22 cellular contexts compared by ENCODE assay signal in the genomic region with DNA sequence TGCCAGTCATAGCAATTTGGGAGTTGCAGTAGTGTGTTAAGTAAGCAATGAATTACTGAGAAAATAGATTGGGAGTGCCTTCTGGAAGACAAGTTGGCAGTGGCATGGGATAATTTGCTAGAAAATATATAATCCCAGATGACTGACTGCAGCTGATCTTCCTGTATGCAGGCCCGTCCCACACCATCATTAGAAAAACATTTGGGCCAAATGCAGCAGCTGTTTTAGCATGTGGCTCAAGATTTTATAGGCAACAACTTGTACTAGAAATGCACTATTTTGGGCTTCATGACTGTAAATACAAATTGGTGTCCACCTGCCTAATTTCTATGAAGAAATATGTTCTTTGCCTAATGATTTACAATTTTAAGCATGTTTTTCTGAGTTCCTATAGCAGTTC. TPM values are rescaled to one million over a fixed set of nuclear protein-coding genes. Genes with fewer than 3 reads are reported as not detected.
"Had no signal": no experiment of that assay in that cellular context is flagged by ENCODE, and none has a peak within 500 bp of the region (broad histone marks: within the 10 kb centered on the region; RNA-seq: fewer than 3 reads in every experiment).

No MANE protein-coding gene starts in this region.

- H3K4me3 ChIP-seq: hepatocyte, left ventricle myocardium inferior, prostate gland, suprapubic skin had no signal

- DNase-seq: activated CD4-positive, alpha-beta T cell treated with anti-CD3 and anti-CD28 coated beads for 48 hours; activated CD8-positive, alpha-beta T cell treated with anti-CD3 and anti-CD28 coated beads, Interleukin-2, amount 10 ng/mL, durations not matched to agents 7 days and 5 days; activated naive CD4-positive, alpha-beta T cell treated with anti-CD3 and anti-CD28 coated beads for 36 hours; activated naive CD8-positive, alpha-beta T cell treated with anti-CD3 and anti-CD28 coated beads, Interleukin-2, amount 50 U/mL, for 24 hours; aorta; dermis blood vessel endothelial cell; effector memory CD8-positive, alpha-beta T cell; kidney; left ventricle myocardium inferior; right cardiac atrium; stimulated activated naive CD8-positive, alpha-beta T cell treated with anti-CD3 and anti-CD28 coated beads, Interleukin-15, Interleukin-2, amounts not matched to agents 100 U/mL and 50 U/mL, for 24 hours; T-helper 2 cell had no signal

- H3K36me3 Mint-ChIP-seq: natural killer cell treated with Interleukin-12 subunit alpha and Interleukin-12 subunit beta and Interleukin-15 and Interleukin-18, amount 100 ng/mL, for 72 hours; WTC11 had no signal

- H3K9me3 Mint-ChIP-seq: activated naive CD4-positive, alpha-beta T cell treated with anti-CD3 and anti-CD28 coated beads for 36 hours; activated naive CD8-positive, alpha-beta T cell treated with anti-CD3 and anti-CD28 coated beads, Interleukin-2, amount 50 U/mL, for 24 hours; natural killer cell treated with Interleukin-12 subunit alpha and Interleukin-12 subunit beta and Interleukin-15 and Interleukin-18, amount 100 ng/mL, for 72 hours; WTC11 had no signal

- H3K27ac Mint-ChIP-seq: activated CD8-positive, alpha-beta T cell treated with anti-CD3 and anti-CD28 coated beads, Interleukin-2, amount 10 ng/mL, durations not matched to agents 7 days and 5 days; activated naive CD4-positive, alpha-beta T cell treated with anti-CD3 and anti-CD28 coated beads for 36 hours; activated naive CD8-positive, alpha-beta T cell treated with anti-CD3 and anti-CD28 coated beads, Interleukin-2, amount 50 U/mL, for 24 hours; effector memory CD8-positive, alpha-beta T cell; memory B cell; natural killer cell treated with Interleukin-12 subunit alpha and Interleukin-12 subunit beta and Interleukin-15 and Interleukin-18, amount 100 ng/mL, for 72 hours; WTC11 had no signal

- ATAC-seq: activated CD8-positive, alpha-beta T cell treated with anti-CD3 and anti-CD28 coated beads, Interleukin-2, amount 10 ng/mL, durations not matched to agents 7 days and 5 days; activated naive CD8-positive, alpha-beta T cell treated with anti-CD3 and anti-CD28 coated beads, Interleukin-2, amount 50 U/mL, for 24 hours; effector memory CD8-positive, alpha-beta T cell; natural killer cell treated with Interleukin-12 subunit alpha and Interleukin-12 subunit beta and Interleukin-15 and Interleukin-18, amount 100 ng/mL, for 72 hours; right cardiac atrium; stimulated activated naive CD8-positive, alpha-beta T cell treated with anti-CD3 and anti-CD28 coated beads, Interleukin-15, Interleukin-2, amounts not matched to agents 100 U/mL and 50 U/mL, for 24 hours; WTC11 had no signal

- H3K27me3 Mint-ChIP-seq: activated naive CD8-positive, alpha-beta T cell treated with anti-CD3 and anti-CD28 coated beads, Interleukin-2, amount 50 U/mL, for 24 hours; effector memory CD8-positive, alpha-beta T cell; natural killer cell treated with Interleukin-12 subunit alpha and Interleukin-12 subunit beta and Interleukin-15 and Interleukin-18, amount 100 ng/mL, for 72 hours had no signal

- H3K27ac ChIP-seq: hepatocyte, left ventricle myocardium inferior, prostate gland, suprapubic skin had no signal

- H3K4me1 Mint-ChIP-seq: activated naive CD8-positive, alpha-beta T cell treated with anti-CD3 and anti-CD28 coated beads, Interleukin-2, amount 50 U/mL, for 24 hours; memory B cell had no signal

- H3K4me3 Mint-ChIP-seq: activated CD8-positive, alpha-beta T cell treated with anti-CD3 and anti-CD28 coated beads, Interleukin-2, amount 10 ng/mL, durations not matched to agents 7 days and 5 days; activated naive CD4-positive, alpha-beta T cell treated with anti-CD3 and anti-CD28 coated beads for 36 hours; activated naive CD8-positive, alpha-beta T cell treated with anti-CD3 and anti-CD28 coated beads, Interleukin-2, amount 50 U/mL, for 24 hours; effector memory CD8-positive, alpha-beta T cell; memory B cell; natural killer cell treated with Interleukin-12 subunit alpha and Interleukin-12 subunit beta and Interleukin-15 and Interleukin-18, amount 100 ng/mL, for 72 hours; WTC11 had no signal

RNA-seq across cellular contexts. Expression of a gene that starts 2.6 kb away (rescaled TPM):
- total RNA-seq: activated CD8-positive, alpha-beta T cell treated with anti-CD3 and anti-CD28 coated beads, Interleukin-2, amount 10 ng/mL, durations not matched to agents 7 days and 5 days; activated naive CD4-positive, alpha-beta T cell treated with anti-CD3 and anti-CD28 coated beads for 36 hours; aorta; cerebellum; dermis blood vessel endothelial cell; glomerular endothelial cell; hepatocyte; kidney; left ventricle myocardium inferior; mucosa of gallbladder; natural killer cell treated with Interleukin-12 subunit alpha and Interleukin-12 subunit beta and Interleukin-15 and Interleukin-18, amount 100 ng/mL, for 72 hours; osteoblast; prostate gland; right cardiac atrium; WTC11 had no signal
- polyA plus RNA-seq: right cardiac atrium had no signal
